ENCODE assay signal across 11 cellular contexts in genomic region chrX:33725556-33726232, GRCh38.
DNase-seq lines count a peak whose midpoint lies in the region; ATAC-seq and TF ChIP-seq lines count a peak whose summit lies in the region.
"Had no signal": no experiment of that assay in that cellular context is flagged by ENCODE, and none has a peak within 500 bp of the region (broad histone marks: within the 10 kb centered on the region; RNA-seq: fewer than 3 reads in every experiment).

No MANE protein-coding gene starts in this region.

- H4K91ac ChIP-seq in neuronal stem cell (ENCODE audit: low read depth, low read length, poor library complexity), result no peak overlapping the region

- H4K8ac ChIP-seq in neuronal stem cell (ENCODE audit: low read depth, low read length), result no peak overlapping the region

- peaks cover 0 to 10% (median 3%) of the 10 kb centered on the region in 3 experiments for H3K27me3 ChIP-seq in neuronal stem cell (ENCODE audit: control insufficient read depth in 3 of 3, insufficient read depth in 3 of 3, low read depth in 1 of 3, low read length in 3 of 3)

- DNase-seq in Daoy (ENCODE audit: low read depth) (peak; percentile 46), NOMO-1 treated with dmso at 0.1 percent for 144 hours (lab: John Stamatoyannopoulos, UW; ENCODE audit: unreplicated experiment) (peak; percentile 37), epithelial cell of proximal tubule (ENCODE audit: low read depth) (no peak), neuronal stem cell (ENCODE audit: low spot score) (peak; percentile 8), NCI-H1930 (lab: John Stamatoyannopoulos, UW) (no peak)
- no peak for DNase-seq in stimulated activated CD8-positive, alpha-beta memory T cell treated with anti-CD3 and anti-CD28 coated beads, Interleukin-4, amount 100 ng/mL, for 48 hours
- DNase-seq: DND-41 had no signal

- no peak overlapping the region for H3K18ac ChIP-seq in neuronal stem cell (ENCODE audit: low read length)

- H3K36me3 ChIP-seq in neuronal stem cell (replicated peaks in 1 of 2; ENCODE audit: control insufficient read depth in 2 of 2, insufficient read depth in 2 of 2, low read length in 2 of 2), result no peaks in the 10 kb centered on the region
- H3K36me3 ChIP-seq: adrenal gland had no signal

- H3K14ac ChIP-seq in neuronal stem cell (ENCODE audit: low read length), result no peak overlapping the region

- H3K4me2 ChIP-seq in neuronal stem cell (ENCODE audit: insufficient read depth, low read length, poor library complexity, severe bottlenecking), result peak overlapping the region; percentile 60

- H2BK15ac ChIP-seq in neuronal stem cell (ENCODE audit: low read length), result no peak overlapping the region

- no peak overlapping the region for H2BK5ac ChIP-seq in neuronal stem cell (ENCODE audit: low read length)

- no peak overlapping the region for H3K9ac ChIP-seq in neuronal stem cell (ENCODE audit: low read depth, low read length, poor library complexity)

- no peak for ATAC-seq in GM21526 (IDR thresholded peaks at IDR 0.05; ENCODE audit: low FRiP score, unreplicated experiment)
- no peak for ATAC-seq in HG02970 (IDR thresholded peaks at IDR 0.05; ENCODE audit: low FRiP score, unreplicated experiment)

- no peak overlapping the region for H2BK12ac ChIP-seq in neuronal stem cell (ENCODE audit: low read length)

- no peak overlapping the region for H2AK5ac ChIP-seq in neuronal stem cell (ENCODE audit: low read depth, low read length)

- H3K9me3 ChIP-seq in neuronal stem cell (replicated peaks in 1 of 2; ENCODE audit: control insufficient read depth in 2 of 2, insufficient read depth in 1 of 2, low read depth in 1 of 2, low read length in 2 of 2), result no peaks in the 10 kb centered on the region
- H3K9me3 ChIP-seq: adrenal gland had no signal

- H2BK120ac ChIP-seq in neuronal stem cell (ENCODE audit: low read depth, low read length), result no peak overlapping the region

- H2AFZ ChIP-seq in neuronal stem cell (ENCODE audit: low read length), result peak overlapping the region; percentile 82

- H3K4me3 ChIP-seq in epithelial cell of proximal tubule (ENCODE audit: low read depth, low read length) (peak overlapping the region; percentile 49), neuronal stem cell (ENCODE audit: low read length in 2 of 2) (peak overlapping the region in 1 of 2 donors; percentile 42)

- H3K79me1 ChIP-seq in neuronal stem cell (ENCODE audit: low read depth, low read length), result no peaks in the 10 kb centered on the region

- H3K4ac ChIP-seq in neuronal stem cell (ENCODE audit: low read length), result no peak overlapping the region

- TF ChIP-seq CTCF in epithelial cell of proximal tubule (conservative IDR thresholded peaks at IDR 0.05; ENCODE audit: low read depth, low read length), result no peak

- WGBS in neuronal stem cell (ENCODE audit: extremely low coverage in 2 of 2, insufficient read length in 2 of 2, insufficient replicate concordance in 1 of 2), 2 donors, result no CpG with 5 or more reads among the region's 15 CpGs

- H3K23ac ChIP-seq in neuronal stem cell (ENCODE audit: low read depth, low read length, poor library complexity), result no peak overlapping the region

- no peak overlapping the region for H3K27ac ChIP-seq in neuronal stem cell (replicated peaks; ENCODE audit: low read length)
- H3K27ac ChIP-seq: adrenal gland, skin epidermis had no signal

- H3K4me1 ChIP-seq in neuronal stem cell (ENCODE audit: control insufficient read depth in 2 of 2, insufficient read depth in 1 of 2, low read depth in 1 of 2, low read length in 2 of 2), result no peaks in the 10 kb centered on the region
- H3K4me1 ChIP-seq: adrenal gland had no signal

Comparison
In these comparisons a context has a peak if more than half of its experiments do, and no peak if none do; other contexts are left out.
1. DNase-seq: peak in Daoy (single experiment), NOMO-1 treated with dmso at 0.1 percent for 144 hours (single experiment) and neuronal stem cell (single experiment); none in epithelial cell of proximal tubule (single experiment), NCI-H1930 (0 of 2) and stimulated activated CD8-positive, alpha-beta memory T cell treated with anti-CD3 and anti-CD28 coated beads, Interleukin-4, amount 100 ng/mL, for 48 hours (single experiment).